ENCODE assay signal across 19 cellular contexts in genomic region chr4:159045321-159045720, GRCh38.
"Had no signal": no experiment of that assay in that cellular context is flagged by ENCODE, and none has a peak within 500 bp of the region (broad histone marks: within the 10 kb centered on the region; RNA-seq: fewer than 3 reads in every experiment).

No MANE protein-coding gene starts in this region.

- H3K27ac Mint-ChIP-seq: activated CD4-positive, alpha-beta T cell treated with anti-CD3 and anti-CD28 coated beads, Interleukin-2, amount 10 ng/mL, durations not matched to agents 7 days and 5 days; activated naive CD8-positive, alpha-beta T cell treated with anti-CD3 and anti-CD28 coated beads, Interleukin-2, amount 10 ng/mL, durations not matched to agents 7 days and 5 days; activated T-cell treated with anti-CD3 and anti-CD28 coated beads, Interleukin-2, amount 50 U/mL, for 72 hours; naive thymus-derived CD8-positive, alpha-beta T cell; stimulated activated memory B cell treated with anti-CD40 and anti-IgM and Interleukin-4, amounts not matched to agents 10 μg/mL and 1 μg/mL and 100 μg/mL, for 72 hours had no signal

- ATAC-seq: activated T-cell treated with anti-CD3 and anti-CD28 coated beads, Interleukin-2, amount 50 U/mL, for 72 hours; foreskin keratinocyte; left ventricle myocardium superior; naive thymus-derived CD8-positive, alpha-beta T cell; stimulated activated memory B cell treated with anti-CD40 and anti-IgM and Interleukin-4, amounts not matched to agents 10 μg/mL and 1 μg/mL and 100 μg/mL, for 72 hours had no signal

- H3K4me3 Mint-ChIP-seq: activated CD4-positive, alpha-beta T cell treated with anti-CD3 and anti-CD28 coated beads, Interleukin-2, amount 10 ng/mL, durations not matched to agents 7 days and 5 days; activated naive CD8-positive, alpha-beta T cell treated with anti-CD3 and anti-CD28 coated beads, Interleukin-2, amount 10 ng/mL, durations not matched to agents 7 days and 5 days; activated T-cell treated with anti-CD3 and anti-CD28 coated beads, Interleukin-2, amount 50 U/mL, for 72 hours; central memory CD8-positive, alpha-beta T cell; naive thymus-derived CD8-positive, alpha-beta T cell; stimulated activated memory B cell treated with anti-CD40 and anti-IgM and Interleukin-4, amounts not matched to agents 10 μg/mL and 1 μg/mL and 100 μg/mL, for 72 hours had no signal

- H3K9me3 Mint-ChIP-seq: activated naive CD8-positive, alpha-beta T cell treated with anti-CD3 and anti-CD28 coated beads, Interleukin-2, amount 10 ng/mL, durations not matched to agents 7 days and 5 days; activated T-cell treated with anti-CD3 and anti-CD28 coated beads, Interleukin-2, amount 50 U/mL, for 72 hours; central memory CD8-positive, alpha-beta T cell; naive thymus-derived CD8-positive, alpha-beta T cell; stimulated activated memory B cell treated with anti-CD40 and anti-IgM and Interleukin-4, amounts not matched to agents 10 μg/mL and 1 μg/mL and 100 μg/mL, for 72 hours had no signal

- DNase-seq: activated CD4-positive, alpha-beta T cell treated with anti-CD3 and anti-CD28 coated beads, Interleukin-2, amount 10 ng/mL, durations not matched to agents 7 days and 5 days; activated CD8-positive, alpha-beta memory T cell treated with anti-CD3 and anti-CD28 coated beads, Interleukin-2, amount 50 U/mL, for 48 hours; activated gamma-delta T cell treated with Interleukin-2 at 50 U/mL for 16 hours; activated naive CD8-positive, alpha-beta T cell treated with anti-CD3 and anti-CD28 coated beads, Interleukin-2, amount 10 ng/mL, durations not matched to agents 7 days and 5 days; activated T-cell treated with anti-CD3 and anti-CD28 coated beads, Interleukin-2, amount 50 U/mL, for 72 hours; brain microvascular endothelial cell; cortex of kidney; effector memory CD4-positive, alpha-beta T cell; foreskin keratinocyte; kidney glomerular epithelial cell; left ventricle myocardium superior; mesenchymal stem cell; naive thymus-derived CD8-positive, alpha-beta T cell; nucleus accumbens; posterior cingulate gyrus; thyroid gland; uterus had no signal

- H3K4me1 Mint-ChIP-seq: central memory CD8-positive, alpha-beta T cell; naive thymus-derived CD8-positive, alpha-beta T cell had no signal

- H3K36me3 Mint-ChIP-seq: activated naive CD8-positive, alpha-beta T cell treated with anti-CD3 and anti-CD28 coated beads, Interleukin-2, amount 10 ng/mL, durations not matched to agents 7 days and 5 days; naive thymus-derived CD8-positive, alpha-beta T cell; stimulated activated memory B cell treated with anti-CD40 and anti-IgM and Interleukin-4, amounts not matched to agents 10 μg/mL and 1 μg/mL and 100 μg/mL, for 72 hours had no signal
